Comparison of ENCODE assay signal across 13 cellular contexts in the genomic region with DNA sequence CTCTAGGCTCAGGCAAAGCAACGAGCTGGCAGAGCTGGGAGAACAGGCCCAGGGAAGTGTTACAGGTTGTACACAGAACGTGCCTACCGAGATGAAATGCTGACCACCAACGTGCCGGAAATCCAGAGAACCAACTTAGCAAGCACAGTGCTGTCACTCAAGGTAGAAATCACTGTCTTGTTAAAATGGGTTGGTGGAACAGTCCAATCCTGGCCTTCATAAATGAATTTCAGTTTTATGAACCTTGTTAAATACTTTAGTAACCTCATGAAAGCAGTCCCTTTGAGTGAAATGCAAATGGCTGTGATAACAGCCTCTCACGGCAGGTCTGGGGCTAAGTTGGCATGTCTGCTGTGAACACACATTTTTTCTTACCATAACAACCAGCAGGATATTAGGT. TPM values are rescaled to one million over a fixed set of nuclear protein-coding genes. Genes with fewer than 3 reads are reported as not detected.
DNase-seq lines count a peak whose midpoint lies in the region; ATAC-seq, FAIRE-seq and TF ChIP-seq lines count a peak whose summit lies in the region.
"Had no signal": no experiment of that assay in that cellular context is flagged by ENCODE, and none has a peak within 500 bp of the region (broad histone marks: within the 10 kb centered on the region; RNA-seq: fewer than 3 reads in every experiment).

No MANE protein-coding gene starts in this region.

- H3K4me3 ChIP-seq in PC-3 (ENCODE audit: low read length) (no peak overlapping the region), mesenchymal stem cell (ENCODE audit: insufficient read depth in 1 of 2, low read depth in 1 of 2, low read length in 2 of 2) (peak overlapping the region in 1 of 2 experiments; percentile 36), hepatocyte (no peak overlapping the region)
- H3K4me3 ChIP-seq: testis had no signal

- H3K9ac ChIP-seq in PC-3 (ENCODE audit: low read length) = no peak overlapping the region
- H3K9ac ChIP-seq in mesenchymal stem cell (ENCODE audit: low read length) = peak overlapping the region; percentile 74

- H3K79me2 ChIP-seq in PC-3 (ENCODE audit: low read length) (no peaks in the 10 kb centered on the region), hepatocyte (no peaks in the 10 kb centered on the region)

- DNase-seq in GM12891 (ENCODE audit: insufficient read length, low spot score) = no peak
- DNase-seq in PC-3 = no peak
- DNase-seq in mesenchymal stem cell = no peak
- no peak for DNase-seq in NCI-H748 (lab: John Stamatoyannopoulos, UW; ENCODE audit: unreplicated experiment)
- no peak for DNase-seq in OCI-M2 (lab: John Stamatoyannopoulos, UW; ENCODE audit: unreplicated experiment)
- no peak for DNase-seq in hepatocyte (ENCODE audit: low spot score)
- DNase-seq: CD8-positive, alpha-beta T cell; NCI-H1417 treated with DMSO at 0.1 percent for 48 hours; NCI-H524 treated with DMSO at 0.1 percent for 48 hours; testis had no signal

- H2BK120ac ChIP-seq in mesenchymal stem cell (ENCODE audit: low read depth, low read length) = no peak overlapping the region

- WGBS in mesenchymal stem cell = 89% methylated on average over 5 of the region's 6 CpGs
- 88% methylated on average over 6 of the region's 6 CpGs for WGBS in hepatocyte (ENCODE audit: low lambda C conversion rate, missing lambda C conversion rate)

- no peak overlapping the region for H3K4ac ChIP-seq in mesenchymal stem cell (ENCODE audit: low read depth in 1 of 2, low read length in 2 of 2)

- no peak overlapping the region for H4K8ac ChIP-seq in mesenchymal stem cell (ENCODE audit: low read length)

- no peak overlapping the region for H2BK12ac ChIP-seq in mesenchymal stem cell (ENCODE audit: low read length in 2 of 2)

- peaks cover 19% of the 10 kb centered on the region for H3K79me1 ChIP-seq in mesenchymal stem cell (replicated peaks; ENCODE audit: low read length, poor library complexity, severe bottlenecking)

- peaks cover 14% of the 10 kb centered on the region; the same call in 1 of the 2 replicates for H3K4me1 ChIP-seq in PC-3 (ENCODE audit: insufficient read depth, low read length)
- H3K4me1 ChIP-seq in mesenchymal stem cell (ENCODE audit: control insufficient read depth, insufficient read depth, low read depth, low read length) = peaks cover 1% of the 10 kb centered on the region
- H3K4me1 ChIP-seq in hepatocyte (ENCODE audit: insufficient read depth) = no peaks in the 10 kb centered on the region
- H3K4me1 ChIP-seq: testis had no signal

- H4K91ac ChIP-seq in mesenchymal stem cell (ENCODE audit: low read length) = no peak overlapping the region

- peak; percentile 79 for FAIRE-seq in GM12891 (lab: Jason Lieb, UNC)

- no peak overlapping the region for H3K23ac ChIP-seq in mesenchymal stem cell (ENCODE audit: low read length in 2 of 2)

- H2AK5ac ChIP-seq in mesenchymal stem cell (ENCODE audit: low read length, severe bottlenecking) = no peak overlapping the region

- H2AFZ ChIP-seq in PC-3 (ENCODE audit: low read length) (peak overlapping the region; percentile 7; the same call in 1 of the 2 replicates), mesenchymal stem cell (ENCODE audit: low read depth, low read length) (no peak overlapping the region), hepatocyte (no peak overlapping the region)

- H3K4me2 ChIP-seq in PC-3 (ENCODE audit: low read length) (peak overlapping the region; percentile 24), mesenchymal stem cell (ENCODE audit: low read length, poor library complexity, severe bottlenecking) (no peak overlapping the region), hepatocyte (no peak overlapping the region)

- H3K9me3 ChIP-seq in PC-3 (ENCODE audit: low read length) (no peaks in the 10 kb centered on the region), mesenchymal stem cell (ENCODE audit: control insufficient read depth, low read length) (no peaks in the 10 kb centered on the region), hepatocyte (ENCODE audit: low read depth) (no peaks in the 10 kb centered on the region)
- H3K9me3 ChIP-seq: testis had no signal

- no peaks in the 10 kb centered on the region for H3K9me2 ChIP-seq in PC-3 (replicated peaks; ENCODE audit: low read length)
- no peaks in the 10 kb centered on the region for H3K9me2 ChIP-seq in hepatocyte (replicated peaks; ENCODE audit: insufficient read depth)

- H3K36me3 ChIP-seq in PC-3 (ENCODE audit: low read depth, low read length) = peaks cover 20% of the 10 kb centered on the region
- peaks cover 52 to 93% of the 10 kb centered on the region in 2 experiments for H3K36me3 ChIP-seq in mesenchymal stem cell (ENCODE audit: control insufficient read depth in 1 of 2, insufficient read depth in 2 of 2, low read depth in 1 of 2, low read length in 2 of 2)
- H3K36me3 ChIP-seq in hepatocyte (replicated peaks; ENCODE audit: insufficient read depth, low read depth) = peaks cover 7% of the 10 kb centered on the region

- intact Hi-C loops in PC-3 (cut with micrococcal nuclease) = no loop called here

- CTCF ChIA-PET in PC-3 (lab: Charles Lee) = interaction anchor here (1.2 kb wide), 1 partner anchor 157 kb away, joined by 6 read pairs; no protein-coding TSS in a partner anchor

- H3K18ac ChIP-seq in mesenchymal stem cell (ENCODE audit: low read depth in 1 of 2, low read length in 2 of 2) = no peak overlapping the region

- POLR2A ChIA-PET in PC-3 (lab: Charles Lee; ENCODE audit: unreplicated experiment) = interaction anchor here (0.5 kb wide), 1 partner anchor 29 kb away, joined by 4 read pairs; the partner anchor contains the start of gene ETV4

- ATAC-seq in GM21423 (IDR thresholded peaks at IDR 0.05; ENCODE audit: unreplicated experiment) (peak; percentile 23), PC-3 (peak; percentile 36), GM19324 (IDR thresholded peaks at IDR 0.05; ENCODE audit: low FRiP score, unreplicated experiment) (no peak)
- ATAC-seq: CD8-positive, alpha-beta T cell had no signal

- H4K20me1 ChIP-seq in PC-3 (ENCODE audit: low read length) (no peaks in the 10 kb centered on the region), hepatocyte (ENCODE audit: insufficient read depth, poor library complexity, severe bottlenecking) (no peaks in the 10 kb centered on the region)

- H3F3A ChIP-seq in PC-3 (ENCODE audit: low read length, unreplicated experiment) = no peaks in the 10 kb centered on the region

- H3K14ac ChIP-seq in mesenchymal stem cell (ENCODE audit: low read length in 2 of 2) = no peak overlapping the region

- no peak overlapping the region for H2BK15ac ChIP-seq in mesenchymal stem cell (ENCODE audit: low read depth, poor library complexity, severe bottlenecking)

- H3K27ac ChIP-seq in PC-3 (ENCODE audit: low read length) = no peak overlapping the region
- no peak overlapping the region for H3K27ac ChIP-seq in mesenchymal stem cell (ENCODE audit: low read length, poor library complexity, severe bottlenecking)
- no peak overlapping the region for H3K27ac ChIP-seq in hepatocyte
- H3K27ac ChIP-seq: testis had no signal

- no peak overlapping the region for H2BK5ac ChIP-seq in mesenchymal stem cell (ENCODE audit: low read depth, low read length, poor library complexity, severe bottlenecking)

- H3K27me3 ChIP-seq in PC-3 (ENCODE audit: low read length) = no peaks in the 10 kb centered on the region
- H3K27me3 ChIP-seq in mesenchymal stem cell (ENCODE audit: control insufficient read depth in 1 of 2, insufficient read depth in 1 of 2, low read length in 2 of 2) = no peaks in the 10 kb centered on the region
- H3K27me3 ChIP-seq in hepatocyte = no peaks in the 10 kb centered on the region
- H3K27me3 ChIP-seq: testis had no signal

- no TSS peak for BruUV-seq in PC-3 (replicated peaks; lab: Mats Ljungman, UMichigan)

- no peak for TF ChIP-seq POLR2A in GM12891 (IDR thresholded peaks at IDR 0.05; ENCODE audit: low read depth, low read length)

- TF ChIP-seq CTCF in PC-3 (conservative IDR thresholded peaks at IDR 0.05; ENCODE audit: low read depth, low read length) (no peak), hepatocyte (IDR thresholded peaks at IDR 0.05; ENCODE audit: poor library complexity) (no peak)

TF ChIP-seq in GM12891, 5 proteins besides CTCF, POLR2A, EP300 and RAD21:
- TF ChIP-seq TAF1 (IDR thresholded peaks at IDR 0.05; ENCODE audit: low read depth, low read length) = no peak
- TF ChIP-seq PAX5 (IDR thresholded peaks at IDR 0.05; ENCODE audit: insufficient read depth, low read length, severe bottlenecking) = no peak
- no peak for TF ChIP-seq SPI1 (IDR thresholded peaks at IDR 0.05; ENCODE audit: low read depth, low read length)
- TF ChIP-seq POU2F2 (IDR thresholded peaks at IDR 0.05; ENCODE audit: low read depth, low read length) = no peak
- TF ChIP-seq POLR2AphosphoS5 (IDR thresholded peaks at IDR 0.05; ENCODE audit: low read depth, low read length) = no peak
TF ChIP-seq in GM12891: peak in this region for 0.

RNA-seq across cellular contexts. Expression of gene ETV4, which starts 29.0 kb away (rescaled TPM):
- polyA plus RNA-seq in GM12891 (2012; ENCODE audit: low read depth, missing spikeins) = 5.6 TPM
- total RNA-seq in PC-3 (2014; rRNA removed) = 143 and 147 TPM in 2 replicates
- polyA plus RNA-seq in mesenchymal stem cell (2013, experiment 1 of 2) = 25.3 TPM
- 24.1 TPM for polyA plus RNA-seq in mesenchymal stem cell (2013, experiment 2 of 2)
- 10.7 and 12.8 TPM in 2 replicates for total RNA-seq in hepatocyte
- polyA plus RNA-seq in hepatocyte = 11.1 and 14.8 TPM in 2 replicates
- total RNA-seq: CD8-positive, alpha-beta T cell; mononuclear cell had no signal

RNA-seq across cellular contexts. Expression of gene DHX8, which starts 33.4 kb away (rescaled TPM):
- 16.5 TPM for polyA plus RNA-seq in GM12891 (2012; ENCODE audit: low read depth, missing spikeins)
- total RNA-seq in PC-3 (2014; rRNA removed) (34.5 and 41.9 TPM in 2 replicates), hepatocyte (31.2 and 35.0 TPM in 2 replicates)
- 28.3 TPM for polyA plus RNA-seq in mesenchymal stem cell (2013, experiment 1 of 2)
- polyA plus RNA-seq in mesenchymal stem cell (2013, experiment 2 of 2) = 28.4 TPM
- polyA plus RNA-seq in hepatocyte = 25.2 and 26.6 TPM in 2 replicates

Comparison
In these comparisons a context has a peak if more than half of its experiments do, and no peak if none do; other contexts are left out.
1. RNA of gene ETV4, which starts 29.0 kb away (total RNA-seq): 143 to 147 TPM in PC-3; 10.7 to 12.8 TPM in hepatocyte; every median in the first group is over 10 times any median in the second.